ENCODE assay signal across 9 cellular contexts in genomic region chr2:128279786-128280701, GRCh38. TPM values are rescaled to one million over a fixed set of nuclear protein-coding genes. Genes with fewer than 3 reads are reported as not detected.
DNase-seq lines count a peak whose midpoint lies in the region; ATAC-seq and TF ChIP-seq lines count a peak whose summit lies in the region.
"Had no signal": no experiment of that assay in that cellular context is flagged by ENCODE, and none has a peak within 500 bp of the region (broad histone marks: within the 10 kb centered on the region; RNA-seq: fewer than 3 reads in every experiment).

No MANE protein-coding gene starts in this region.

- H4K20me1 ChIP-seq in GM23338 (replicated peaks; ENCODE audit: insufficient read depth), result peaks cover 39% of the 10 kb centered on the region

- no peak overlapping the region for H3K4me2 ChIP-seq in GM23338

- no peak for TF ChIP-seq EP300 in sigmoid colon (IDR thresholded peaks at IDR 0.05)

- no peaks in the 10 kb centered on the region for H3F3A ChIP-seq in GM23338 (replicated peaks; ENCODE audit: low read depth)

- peaks cover 16% of the 10 kb centered on the region for H3K36me3 Mint-ChIP-seq in GM23338 (ENCODE audit: low read depth)

- WGBS in sigmoid colon, 2 donors, result 55 to 91% methylated on average over 23 of the region's 23 CpGs

- H3K4me1 Mint-ChIP-seq in GM23338, result peaks cover 13% of the 10 kb centered on the region

- no peak overlapping the region for H3K27ac ChIP-seq in GM23338 (ENCODE audit: low read depth)
- peak overlapping the region; percentile 46 for H3K27ac ChIP-seq in layer of hippocampus (ENCODE audit: low read depth, low read length)
- peak overlapping the region in 3 of 4 donors; percentile 31 to 49 (median 39) for H3K27ac ChIP-seq in sigmoid colon

- H3K27me3 Mint-ChIP-seq in GM23338 (ENCODE audit: insufficient read depth, low read depth, poor library complexity), result peaks cover 6% of the 10 kb centered on the region

- H2AFZ ChIP-seq in GM23338, result no peak overlapping the region

- H3K9me2 ChIP-seq in GM23338 (ENCODE audit: insufficient read depth), result no peaks in the 10 kb centered on the region

- DNase-seq in GM23338 (ENCODE audit: low spot score) (no peak), UCSD-AML1 (lab: John Stamatoyannopoulos, UW; ENCODE audit: unreplicated experiment) (peak; percentile 78), sigmoid colon (peak; percentile 66), ecto neural progenitor cell (ENCODE audit: low spot score) (no peak), RPMI8226 (no peak)
- DNase-seq: DMS79, NCI-H187 treated with DMSO at 0.1 percent for 48 hours had no signal

- H3K79me2 ChIP-seq in GM23338 (replicated peaks; ENCODE audit: insufficient read depth), result peaks cover 82% of the 10 kb centered on the region

- no peak overlapping the region for H3K27ac Mint-ChIP-seq in GM23338

- intact Hi-C loops in sigmoid colon (cut with DNase I), result no loop called here

- H3K4me1 ChIP-seq in GM23338 (ENCODE audit: insufficient read depth) (no peaks in the 10 kb centered on the region), sigmoid colon (peaks cover 0 to 40% (median 35%) of the 10 kb centered on the region in 4 donors)

- TF ChIP-seq CTCF in GM23338 (conservative IDR thresholded peaks at IDR 0.05; ENCODE audit: low read depth in 2 of 2), result no peak
- no peak for TF ChIP-seq CTCF in sigmoid colon (IDR thresholded peaks at IDR 0.05)

- peak; percentile 7; the same call in 2 of the 3 replicates for ATAC-seq in GM23338
- no peak for ATAC-seq in GM18511 (IDR thresholded peaks at IDR 0.05; ENCODE audit: unreplicated experiment)

- H3K36me3 ChIP-seq in GM23338 (ENCODE audit: insufficient read depth), result no peaks in the 10 kb centered on the region
- peaks cover 0 to 14% (median 0%) of the 10 kb centered on the region in 4 donors for H3K36me3 ChIP-seq in sigmoid colon

- no peak for TF ChIP-seq POLR2A in sigmoid colon (IDR thresholded peaks at IDR 0.05)

- H3K4me3 ChIP-seq in GM23338 (no peak overlapping the region), sigmoid colon (no peak overlapping the region)

- no peak overlapping the region for H3K4me3 Mint-ChIP-seq in GM23338

- no peaks in the 10 kb centered on the region for H3K27me3 ChIP-seq in GM23338 (ENCODE audit: insufficient read depth)
- H3K27me3 ChIP-seq in layer of hippocampus (ENCODE audit: control insufficient read depth, insufficient read depth, low read length), result no peaks in the 10 kb centered on the region
- H3K27me3 ChIP-seq in sigmoid colon, result no peaks in the 10 kb centered on the region

- H3K9me3 Mint-ChIP-seq in GM23338, result no peaks in the 10 kb centered on the region

- no peaks in the 10 kb centered on the region for H3K9me3 ChIP-seq in sigmoid colon

TF ChIP-seq in GM23338, 12 proteins besides CTCF, POLR2A, EP300 and RAD21 (continues in another document):
- no peak for TF ChIP-seq CREB1 (CRISPR knock-in tag; IDR thresholded peaks at IDR 0.05; ENCODE audit: low read depth)
- TF ChIP-seq EZH2 (IDR thresholded peaks at IDR 0.05; ENCODE audit: low read depth, unreplicated experiment), result no peak
- no peak for TF ChIP-seq ZNF462 (CRISPR knock-in tag; IDR thresholded peaks at IDR 0.05)
- no peak for TF ChIP-seq NANOG (IDR thresholded peaks at IDR 0.05; ENCODE audit: borderline replicate concordance)
- TF ChIP-seq STAT1 (IDR thresholded peaks at IDR 0.05; ENCODE audit: unreplicated experiment), result no peak
- TF ChIP-seq ETS1 (IDR thresholded peaks at IDR 0.05), result no peak
- no peak for TF ChIP-seq EZH2phosphoT487 (IDR thresholded peaks at IDR 0.05; ENCODE audit: unreplicated experiment)
- no peak for TF ChIP-seq JUNB (IDR thresholded peaks at IDR 0.05; ENCODE audit: unreplicated experiment)
- TF ChIP-seq ZNF114 (CRISPR knock-in tag; IDR thresholded peaks at IDR 0.05), result no peak

RNA-seq across cellular contexts. Expression of gene HS6ST1, which starts 38.6 kb away (rescaled TPM):
- total RNA-seq in GM23338 (2014; rRNA removed; shearing (Covaris generic)), result 76.4 and 106 TPM in 2 replicates
- 21.1 and 22.5 TPM in 2 replicates for polyA plus RNA-seq in GM23338 (2016; fragmentation: Nextera tagmentation; extraction: Ambion mirVana)
- total RNA-seq in sigmoid colon, result 10 to 100 TPM; 13.2 to 27.4 (median 17.1) TPM
- polyA plus RNA-seq in sigmoid colon, result 10 to 100 TPM; 12.0 to 25.1 (median 12.7) TPM

Comparison
In these comparisons a context has a peak if more than half of its experiments do, and no peak if none do; other contexts are left out.
1. DNase-seq: peak in UCSD-AML1 (single experiment) and sigmoid colon (single experiment); none in GM23338 (single experiment), ecto neural progenitor cell (single experiment) and RPMI8226 (single experiment).